ENCODE assay signal across 11 cellular contexts in genomic region chr1:75727571-75727970, GRCh38. TPM values are rescaled to one million over a fixed set of nuclear protein-coding genes. Genes with fewer than 3 reads are reported as not detected.
DNase-seq lines count a peak whose midpoint lies in the region; ATAC-seq, FAIRE-seq and TF ChIP-seq lines count a peak whose summit lies in the region.
"Had no signal": no experiment of that assay in that cellular context is flagged by ENCODE, and none has a peak within 500 bp of the region (broad histone marks: within the 10 kb centered on the region; RNA-seq: fewer than 3 reads in every experiment).

No MANE protein-coding gene starts in this region.

- peaks cover 8% of the 10 kb centered on the region; the same call in 1 of the 2 replicates for H4K20me1 ChIP-seq in HepG2 (ENCODE audit: insufficient read depth, low read length)

- intact Hi-C loops in HepG2 (cut with micrococcal nuclease; ENCODE audit: unreplicated experiment) (no loop called here), right lobe of liver (cut with DNase I) (loop anchor here in 1 of 2 donors (10.0 kb wide), 1 partner anchor 57 kb away; the partner anchor contains the start of gene RABGGTB)

- H3K4me2 ChIP-seq in HepG2 (ENCODE audit: low read depth, low read length) = no peak overlapping the region

- no peak overlapping the region for H3K9ac ChIP-seq in HepG2 (ENCODE audit: insufficient read depth, low read depth, low read length)

- no peak overlapping the region for H3K27ac Mint-ChIP-seq in T-helper 2 cell treated with Interferon-gamma antibody and Interleukin-4, amounts not matched to agents 5 μg/mL and 100 μg/mL, for 36 hours

- H3K79me2 ChIP-seq in HepG2 (ENCODE audit: insufficient read depth, low read length) = peaks cover 42% of the 10 kb centered on the region

- peaks cover 14% of the 10 kb centered on the region for H3K36me3 Mint-ChIP-seq in T-helper 2 cell treated with Interferon-gamma antibody and Interleukin-4, amounts not matched to agents 5 μg/mL and 100 μg/mL, for 36 hours (ENCODE audit: low read depth)

- H3K4me1 ChIP-seq in HepG2 (ENCODE audit: insufficient read depth, low read length) (peaks cover 43% of the 10 kb centered on the region), right lobe of liver (peaks cover 0 to 19% (median 2%) of the 10 kb centered on the region in 4 donors)

- no peaks in the 10 kb centered on the region for H3K27me3 Mint-ChIP-seq in T-helper 2 cell treated with Interferon-gamma antibody and Interleukin-4, amounts not matched to agents 5 μg/mL and 100 μg/mL, for 36 hours (ENCODE audit: low read depth)

- no peak for ATAC-seq in HepG2
- ATAC-seq in right lobe of liver = no peak
- ATAC-seq in HG02798 (IDR thresholded peaks at IDR 0.05; ENCODE audit: poor library complexity, unreplicated experiment) = peak; percentile 28

- no peaks in the 10 kb centered on the region for H3K27me3 ChIP-seq in HepG2 (ENCODE audit: control insufficient read depth in 1 of 2, insufficient read depth in 2 of 2, low read length in 2 of 2)
- no peaks in the 10 kb centered on the region for H3K27me3 ChIP-seq in right lobe of liver

- POLR2A ChIA-PET in HepG2 (lab: Yijun Ruan, JAX) = no interaction called here

- H3K27ac ChIP-seq in HepG2 (ENCODE audit: extremely low read length, insufficient read depth, low read length) (no peak overlapping the region), right lobe of liver (no peak overlapping the region)

- H3K9me3 ChIP-seq in HepG2 (ENCODE audit: low read length) (no peaks in the 10 kb centered on the region), right lobe of liver (no peaks in the 10 kb centered on the region)

- H2AFZ ChIP-seq in HepG2 (ENCODE audit: low read length) = no peak overlapping the region

- CTCF ChIA-PET in HepG2 (lab: Yijun Ruan, JAX; ENCODE audit: low intra/inter-chr PET ratio, low total read pairs) = no interaction called here

- peaks cover 33% of the 10 kb centered on the region for H3K4me1 Mint-ChIP-seq in T-helper 2 cell treated with Interferon-gamma antibody and Interleukin-4, amounts not matched to agents 5 μg/mL and 100 μg/mL, for 36 hours (ENCODE audit: low read depth)

- no peak for FAIRE-seq in HepG2 (lab: Jason Lieb, UNC)

- TF ChIP-seq POLR2A in HepG2 (IDR thresholded peaks at IDR 0.05; ENCODE audit: insufficient read depth in 1 of 2, low read depth in 2 of 2, low read length in 2 of 2) = no peak
- no peak for TF ChIP-seq POLR2A in right lobe of liver (IDR thresholded peaks at IDR 0.05)

- no peak overlapping the region for H3K4me3 Mint-ChIP-seq in T-helper 2 cell treated with Interferon-gamma antibody and Interleukin-4, amounts not matched to agents 5 μg/mL and 100 μg/mL, for 36 hours

- H3K9me3 Mint-ChIP-seq in T-helper 2 cell treated with Interferon-gamma antibody and Interleukin-4, amounts not matched to agents 5 μg/mL and 100 μg/mL, for 36 hours = no peaks in the 10 kb centered on the region

- peaks cover 0 to 3% of the 10 kb centered on the region in 2 experiments; a peak in 1 of 5 replicates for H3K36me3 ChIP-seq in HepG2 (replicated peaks in 1 of 2; ENCODE audit: control insufficient read depth in 1 of 2, insufficient read depth in 2 of 2, low read length in 2 of 2)
- peaks cover 0 to 7% (median 0%) of the 10 kb centered on the region in 4 donors for H3K36me3 ChIP-seq in right lobe of liver

- 98% methylated on average over 3 of the region's 3 CpGs for WGBS in HepG2 (ENCODE audit: low lambda C conversion rate)
- 59% methylated on average over 3 of the region's 3 CpGs for WGBS in right lobe of liver (ENCODE audit: insufficient coverage, low coverage, low lambda C conversion rate, missing lambda C conversion rate)

- TF ChIP-seq CTCF in HepG2 (CRISPR knock-in tag; IDR thresholded peaks at IDR 0.05) (no peak), right lobe of liver (IDR thresholded peaks at IDR 0.05) (no peak), astrocyte of the spinal cord (IDR thresholded peaks at IDR 0.05; ENCODE audit: low read depth, low read length) (no peak)

- BruUV-seq in HepG2 (replicated peaks; lab: Mats Ljungman, UMichigan) = TSS peak; percentile 0

- H3K4me3 ChIP-seq in HepG2 (replicated peaks in 1 of 3; ENCODE audit: insufficient read depth in 1 of 3, low read depth in 2 of 3, low read length in 3 of 3) = no peak overlapping the region
- no peak overlapping the region for H3K4me3 ChIP-seq in right lobe of liver
- no peak overlapping the region for H3K4me3 ChIP-seq in astrocyte of the spinal cord (ENCODE audit: low read depth, low read length)

- in situ Hi-C loops in HepG2 (cut with HindIII; ENCODE audit: extremely low pct_ligation_motif_present, low pct_unique_long_range_greater_than_20kb) (loop anchor here (5.0 kb wide), 1 partner anchor 60 kb away; the partner anchor contains the start of gene RABGGTB), astrocyte of the spinal cord (cut with HindIII; ENCODE audit: low sequenced_read_pairs) (no loop called here)

- DNase-seq in HepG2 (ENCODE audit: low spot score) = no peak
- no peak for DNase-seq in right lobe of liver
- peak; percentile 4 for DNase-seq in astrocyte of the spinal cord (ENCODE audit: low read depth, low spot score)
- peak; percentile 22 for DNase-seq in superior temporal gyrus (ENCODE audit: extremely low spot score)
- DNase-seq in NK-92 (lab: John Stamatoyannopoulos, UW; ENCODE audit: unreplicated experiment) = no peak
- DNase-seq in activated gamma-delta T cell treated with Interleukin-2 at 50 U/mL for 16 hours = no peak
- DNase-seq in T-helper 2 cell treated with Interferon-gamma antibody and Interleukin-4, amounts not matched to agents 5 μg/mL and 100 μg/mL, for 36 hours (ENCODE audit: low spot score) = no peak
- DNase-seq: GF-D8, NCI-H2171 treated with DMSO at 0.1 percent for 48 hours, nucleus accumbens had no signal

- no peak for TF ChIP-seq RAD21 in HepG2 (CRISPR knock-in tag; IDR thresholded peaks at IDR 0.05)

- TF ChIP-seq EP300 in HepG2 (IDR thresholded peaks at IDR 0.05; ENCODE audit: low read depth in 2 of 2, low read length in 2 of 2) (no peak), HepG2 (CRISPR knock-in tag; IDR thresholded peaks at IDR 0.05; ENCODE audit: borderline replicate concordance) (no peak)

TF ChIP-seq in HepG2, 621 proteins besides CTCF, POLR2A, EP300 and RAD21 (continues in another document):
- no peak for TF ChIP-seq TEF (CRISPR knock-in tag; IDR thresholded peaks at IDR 0.05)

RNA-seq across cellular contexts. Expression of gene ACADM, which starts 3.1 kb away (rescaled TPM):
- total RNA-seq in HepG2 (2016; rRNA removed; fragmentation: Illumina TruSeq; extraction: Trizol) = 92.2 and 133 TPM in 2 replicates
- 22.1 and 22.6 TPM in 2 replicates for total RNA-seq in HepG2 (2016; cell fraction: cytosol; rRNA removed; fragmentation: Illumina TruSeq; extraction: Trizol; ENCODE audit: low read depth)
- total RNA-seq in HepG2 (2016; cell fraction: insoluble cytoplasmic fraction; rRNA removed; fragmentation: Illumina TruSeq; extraction: Trizol) = 91.7 and 143 TPM in 2 replicates
- total RNA-seq in HepG2 (2016; cell fraction: membrane; rRNA removed; fragmentation: Illumina TruSeq; extraction: Trizol) = 24.5 and 27.9 TPM in 2 replicates
- 52.8 and 55.5 TPM in 2 replicates for total RNA-seq in HepG2 (2016; cell fraction: nucleus; rRNA removed; fragmentation: Illumina TruSeq; extraction: Trizol)
- polyA plus RNA-seq in HepG2 (2011; rRNA removed) = 37.1 and 43.7 TPM in 2 replicates
- 19.2 and 30.6 TPM in 2 replicates for polyA plus RNA-seq in HepG2 (2011; cell fraction: cytosol; rRNA removed)
- polyA plus RNA-seq in HepG2 (2011; cell fraction: nucleus; rRNA removed) = 16.8 and 25.8 TPM in 2 replicates
- 65.4 and 101 TPM in 2 replicates for polyA plus RNA-seq in HepG2 (2012)
- 7.0 and 7.2 TPM in 2 replicates for polyA plus RNA-seq in HepG2 (2016; cell fraction: cytosol; fragmentation: Illumina TruSeq; extraction: Trizol; ENCODE audit: low read depth)
- 113 and 123 TPM in 2 replicates for polyA plus RNA-seq in HepG2 (2016; cell fraction: insoluble cytoplasmic fraction; fragmentation: Illumina TruSeq; extraction: Trizol; ENCODE audit: low read depth)
- polyA plus RNA-seq in HepG2 (2016; cell fraction: membrane; fragmentation: Illumina TruSeq; extraction: Trizol; ENCODE audit: low read depth) = 14.2 and 14.7 TPM in 2 replicates
- polyA plus RNA-seq in HepG2 (2016; cell fraction: nucleus; fragmentation: Illumina TruSeq; extraction: Trizol; ENCODE audit: insufficient read depth, low read depth) = 45.9 and 47.6 TPM in 2 replicates
- polyA minus RNA-seq in HepG2 (2011; rRNA and poly(A)+ RNA removed; ENCODE audit: low replicate concordance) = 7.9 and 12.5 TPM in 2 replicates
- polyA minus RNA-seq in HepG2 (2011; cell fraction: cytosol; rRNA and poly(A)+ RNA removed) = 18.5 and 23.1 TPM in 2 replicates
- polyA minus RNA-seq in HepG2 (2011; cell fraction: nucleus; rRNA and poly(A)+ RNA removed) = 85.0 and 85.5 TPM in 2 replicates
- total RNA-seq in right lobe of liver = 100 to 1,000 TPM in 4 of 6 experiments, 10 to 100 TPM in 2; 71.9 to 168 (median 124) TPM

RNA-seq across cellular contexts. Expression of gene RABGGTB, which starts 58.5 kb away (rescaled TPM):
- total RNA-seq in HepG2 (2016; rRNA removed; fragmentation: Illumina TruSeq; extraction: Trizol) (269 and 290 TPM in 2 replicates), right lobe of liver (10 to 100 TPM; 34.1 to 47.8 (median 41.4) TPM)
- 150 and 165 TPM in 2 replicates for total RNA-seq in HepG2 (2016; cell fraction: cytosol; rRNA removed; fragmentation: Illumina TruSeq; extraction: Trizol; ENCODE audit: low read depth)
- total RNA-seq in HepG2 (2016; cell fraction: insoluble cytoplasmic fraction; rRNA removed; fragmentation: Illumina TruSeq; extraction: Trizol) = 267 and 299 TPM in 2 replicates
- total RNA-seq in HepG2 (2016; cell fraction: membrane; rRNA removed; fragmentation: Illumina TruSeq; extraction: Trizol) = 228 and 296 TPM in 2 replicates
- total RNA-seq in HepG2 (2016; cell fraction: nucleus; rRNA removed; fragmentation: Illumina TruSeq; extraction: Trizol) = 387 and 419 TPM in 2 replicates
- polyA plus RNA-seq in HepG2 (2011; rRNA removed) = 143 and 185 TPM in 2 replicates
- polyA plus RNA-seq in HepG2 (2011; cell fraction: cytosol; rRNA removed) = 47.2 and 79.1 TPM in 2 replicates
- 159 and 212 TPM in 2 replicates for polyA plus RNA-seq in HepG2 (2011; cell fraction: nucleus; rRNA removed)
- 171 and 217 TPM in 2 replicates for polyA plus RNA-seq in HepG2 (2012)
- 48.5 and 55.9 TPM in 2 replicates for polyA plus RNA-seq in HepG2 (2016; cell fraction: cytosol; fragmentation: Illumina TruSeq; extraction: Trizol; ENCODE audit: low read depth)
- polyA plus RNA-seq in HepG2 (2016; cell fraction: insoluble cytoplasmic fraction; fragmentation: Illumina TruSeq; extraction: Trizol; ENCODE audit: low read depth) = 208 and 209 TPM in 2 replicates
- 93.0 and 107 TPM in 2 replicates for polyA plus RNA-seq in HepG2 (2016; cell fraction: membrane; fragmentation: Illumina TruSeq; extraction: Trizol; ENCODE audit: low read depth)
- polyA plus RNA-seq in HepG2 (2016; cell fraction: nucleus; fragmentation: Illumina TruSeq; extraction: Trizol; ENCODE audit: insufficient read depth, low read depth) = 517 and 535 TPM in 2 replicates
- 74.7 and 135 TPM in 2 replicates for polyA minus RNA-seq in HepG2 (2011; rRNA and poly(A)+ RNA removed; ENCODE audit: low replicate concordance)
- polyA minus RNA-seq in HepG2 (2011; cell fraction: cytosol; rRNA and poly(A)+ RNA removed) = 73.7 and 80.7 TPM in 2 replicates
- 495 and 549 TPM in 2 replicates for polyA minus RNA-seq in HepG2 (2011; cell fraction: nucleus; rRNA and poly(A)+ RNA removed)

Comparison
In these comparisons a context has a peak if more than half of its experiments do, and no peak if none do; other contexts are left out.
1. DNase-seq: peak in astrocyte of the spinal cord (single experiment) and superior temporal gyrus (single experiment); none in HepG2 (single experiment), right lobe of liver (0 of 3), NK-92 (single experiment), activated gamma-delta T cell treated with Interleukin-2 at 50 U/mL for 16 hours (single experiment) and T-helper 2 cell treated with Interferon-gamma antibody and Interleukin-4, amounts not matched to agents 5 μg/mL and 100 μg/mL, for 36 hours (single experiment).